ENCODE assay signal across 22 cellular contexts in genomic region chr22:47064416-47064815, GRCh38.
"Had no signal": no experiment of that assay in that cellular context is flagged by ENCODE, and none has a peak within 500 bp of the region (broad histone marks: within the 10 kb centered on the region; RNA-seq: fewer than 3 reads in every experiment).

No MANE protein-coding gene starts in this region.

- H3K27me3 ChIP-seq: ascending aorta, breast epithelium, esophagus squamous epithelium, tibial nerve, uterus had no signal

- H3K9me3 ChIP-seq: ascending aorta, breast epithelium, esophagus squamous epithelium, tibial nerve, uterus had no signal

- H3K27me3 Mint-ChIP-seq: activated CD4-positive, alpha-beta memory T cell treated with anti-CD3 and anti-CD28 coated beads, Interleukin-2, amount 10 ng/mL, durations not matched to agents 7 days and 5 days; activated CD8-positive, alpha-beta memory T cell treated with anti-CD3 and anti-CD28 coated beads, Interleukin-2, amount 10 ng/mL, durations not matched to agents 7 days and 5 days; activated naive CD4-positive, alpha-beta T cell treated with anti-CD3 and anti-CD28 coated beads, Interleukin-2, amount 10 ng/mL, durations not matched to agents 7 days and 5 days; activated T-cell treated with anti-CD3 and anti-CD28 coated beads, Interleukin-2, amount 50 U/mL, for 24 hours; natural killer cell treated with Interleukin-12 subunit alpha and Interleukin-12 subunit beta and Interleukin-15 and Interleukin-18, amount 100 ng/mL, for 72 hours had no signal

- H3K36me3 Mint-ChIP-seq: activated CD8-positive, alpha-beta memory T cell treated with anti-CD3 and anti-CD28 coated beads, Interleukin-2, amount 10 ng/mL, durations not matched to agents 7 days and 5 days; natural killer cell treated with Interleukin-12 subunit alpha and Interleukin-12 subunit beta and Interleukin-15 and Interleukin-18, amount 100 ng/mL, for 72 hours had no signal

- H3K36me3 ChIP-seq: breast epithelium, uterus had no signal

- FAIRE-seq: TTC549 had no signal

- H3K27ac Mint-ChIP-seq: activated CD4-positive, alpha-beta memory T cell treated with anti-CD3 and anti-CD28 coated beads, Interleukin-2, amount 10 ng/mL, durations not matched to agents 7 days and 5 days; activated CD8-positive, alpha-beta memory T cell treated with anti-CD3 and anti-CD28 coated beads, Interleukin-2, amount 10 ng/mL, durations not matched to agents 7 days and 5 days; activated naive CD4-positive, alpha-beta T cell treated with anti-CD3 and anti-CD28 coated beads, Interleukin-2, amount 10 ng/mL, durations not matched to agents 7 days and 5 days; activated T-cell treated with anti-CD3 and anti-CD28 coated beads, Interleukin-2, amount 50 U/mL, for 24 hours; activated T-helper 2 cell treated with anti-CD3 and anti-CD28 coated beads, Interferon-gamma antibody, Interleukin-2, Interleukin-4, amounts not matched to agents 10 μg/mL and 5 μg/mL and 100 μg/mL, durations not matched to agents 14 hours and 24 hours and 36 hours; immature natural killer cell; natural killer cell treated with Interleukin-12 subunit alpha and Interleukin-12 subunit beta and Interleukin-15 and Interleukin-18, amount 100 ng/mL, for 72 hours; T-helper 2 cell treated with Interferon-gamma antibody and Interleukin-4, amounts not matched to agents 5 μg/mL and 100 μg/mL, for 36 hours had no signal

- H3K27ac ChIP-seq: ascending aorta, breast epithelium, esophagus squamous epithelium, tibial nerve, uterus had no signal

- H3K4me3 Mint-ChIP-seq: activated CD4-positive, alpha-beta memory T cell treated with anti-CD3 and anti-CD28 coated beads, Interleukin-2, amount 10 ng/mL, durations not matched to agents 7 days and 5 days; activated CD8-positive, alpha-beta memory T cell treated with anti-CD3 and anti-CD28 coated beads, Interleukin-2, amount 10 ng/mL, durations not matched to agents 7 days and 5 days; activated naive CD4-positive, alpha-beta T cell treated with anti-CD3 and anti-CD28 coated beads, Interleukin-2, amount 10 ng/mL, durations not matched to agents 7 days and 5 days; activated T-cell treated with anti-CD3 and anti-CD28 coated beads, Interleukin-2, amount 50 U/mL, for 24 hours; immature natural killer cell; natural killer cell treated with Interleukin-12 subunit alpha and Interleukin-12 subunit beta and Interleukin-15 and Interleukin-18, amount 100 ng/mL, for 72 hours; T-helper 2 cell treated with Interferon-gamma antibody and Interleukin-4, amounts not matched to agents 5 μg/mL and 100 μg/mL, for 36 hours had no signal

- H3K4me1 ChIP-seq: ascending aorta, breast epithelium, esophagus squamous epithelium, tibial nerve, uterus had no signal

- DNase-seq: activated CD4-positive, alpha-beta memory T cell treated with anti-CD3 and anti-CD28 coated beads, Interleukin-2, amount 10 ng/mL, durations not matched to agents 7 days and 5 days; activated CD4-positive, alpha-beta T cell treated with anti-CD3 and anti-CD28 coated beads for 48 hours; activated CD4-positive, CD25-positive, alpha-beta regulatory T cell; activated CD8-positive, alpha-beta memory T cell treated with anti-CD3 and anti-CD28 coated beads, Interleukin-2, amount 10 ng/mL, durations not matched to agents 7 days and 5 days; activated naive CD4-positive, alpha-beta T cell treated with anti-CD3 and anti-CD28 coated beads, Interleukin-2, amount 10 ng/mL, durations not matched to agents 7 days and 5 days; activated T-cell treated with anti-CD3 and anti-CD28 coated beads, Interleukin-2, amount 50 U/mL, for 24 hours; effector CD8-positive, alpha-beta T cell; esophagus squamous epithelium; immature natural killer cell; nucleus accumbens; retina; stimulated activated CD4-positive, alpha-beta T cell treated with anti-CD3 and anti-CD28 coated beads, Interleukin-12 subunit alpha, Interleukin-12 subunit beta, amount 100 ng/mL, for 4 hours; stimulated activated CD4-positive, alpha-beta T cell treated with anti-CD3 and anti-CD28 coated beads, Interleukin-1b, Interleukin-23, amount 100 ng/mL, for 48 hours; stimulated activated naive CD8-positive, alpha-beta T cell treated with anti-CD3 and anti-CD28 coated beads, Interleukin-15, Interleukin-2, amounts not matched to agents 100 U/mL and 50 U/mL, for 24 hours; uterus had no signal

- ATAC-seq: activated CD8-positive, alpha-beta memory T cell treated with anti-CD3 and anti-CD28 coated beads, Interleukin-2, amount 10 ng/mL, durations not matched to agents 7 days and 5 days; natural killer cell treated with Interleukin-12 subunit alpha and Interleukin-12 subunit beta and Interleukin-15 and Interleukin-18, amount 100 ng/mL, for 72 hours; stimulated activated naive CD8-positive, alpha-beta T cell treated with anti-CD3 and anti-CD28 coated beads, Interleukin-15, Interleukin-2, amounts not matched to agents 100 U/mL and 50 U/mL, for 24 hours had no signal

- H3K9me3 Mint-ChIP-seq: activated CD4-positive, alpha-beta memory T cell treated with anti-CD3 and anti-CD28 coated beads, Interleukin-2, amount 10 ng/mL, durations not matched to agents 7 days and 5 days; activated naive CD4-positive, alpha-beta T cell treated with anti-CD3 and anti-CD28 coated beads, Interleukin-2, amount 10 ng/mL, durations not matched to agents 7 days and 5 days; activated T-cell treated with anti-CD3 and anti-CD28 coated beads, Interleukin-2, amount 50 U/mL, for 24 hours; activated T-helper 2 cell treated with anti-CD3 and anti-CD28 coated beads, Interferon-gamma antibody, Interleukin-2, Interleukin-4, amounts not matched to agents 10 μg/mL and 5 μg/mL and 100 μg/mL, durations not matched to agents 14 hours and 24 hours and 36 hours; immature natural killer cell; natural killer cell treated with Interleukin-12 subunit alpha and Interleukin-12 subunit beta and Interleukin-15 and Interleukin-18, amount 100 ng/mL, for 72 hours; T-helper 2 cell treated with Interferon-gamma antibody and Interleukin-4, amounts not matched to agents 5 μg/mL and 100 μg/mL, for 36 hours had no signal

- H3K4me1 Mint-ChIP-seq: activated CD8-positive, alpha-beta memory T cell treated with anti-CD3 and anti-CD28 coated beads, Interleukin-2, amount 10 ng/mL, durations not matched to agents 7 days and 5 days had no signal

- H3K4me3 ChIP-seq: ascending aorta, breast epithelium, esophagus squamous epithelium, tibial nerve, uterus had no signal
